Comparison of ENCODE assay signal across 25 cellular contexts in genomic region chr10:120538091-120538490, GRCh38.
"Had no signal": no experiment of that assay in that cellular context is flagged by ENCODE, and none has a peak within 500 bp of the region (broad histone marks: within the 10 kb centered on the region; RNA-seq: fewer than 3 reads in every experiment).

No MANE protein-coding gene starts in this region.

- H3K27me3 ChIP-seq: cardiac muscle cell, esophagus squamous epithelium, gastrocnemius medialis, neutrophil, right lobe of liver, testis, transverse colon had no signal

- H3K4me1 ChIP-seq: adrenal gland, esophagus squamous epithelium, gastrocnemius medialis, right lobe of liver, testis, transverse colon had no signal

- H3K36me3 ChIP-seq: adrenal gland, cardiac muscle cell, esophagus squamous epithelium, gastrocnemius medialis, neutrophil, right lobe of liver, transverse colon had no signal

- H3K9me3 ChIP-seq: esophagus squamous epithelium, gastrocnemius medialis, mucosa of descending colon, neutrophil, right lobe of liver, testis, transverse colon had no signal

- DNase-seq: activated CD4-positive, alpha-beta memory T cell treated with anti-CD3 and anti-CD28 coated beads for 36 hours; activated CD4-positive, alpha-beta T cell treated with anti-CD3 and anti-CD28 coated beads, Interleukin-2, amount 10 ng/mL, durations not matched to agents 24 days and 14 days; activated CD8-positive, alpha-beta memory T cell treated with anti-CD3 and anti-CD28 coated beads, Interleukin-2, amount 50 U/mL, for 4 hours; activated effector memory CD4-positive, alpha-beta T cell treated with anti-CD3 and anti-CD28 coated beads, Interleukin-2, amount 50 U/mL, for 16 hours; activated naive CD4-positive, alpha-beta T cell treated with anti-CD3 and anti-CD28 coated beads for 36 hours; activated naive CD8-positive, alpha-beta T cell treated with anti-CD3 and anti-CD28 coated beads for 36 hours; activated T-cell treated with anti-CD3 and anti-CD28 coated beads, Interleukin-2, amount 50 U/mL, for 1 hour; adrenal gland; aorta; endodermal cell; esophagus squamous epithelium; gastrocnemius medialis; glutamatergic neuron; islet precursor cell; left ventricle myocardium superior; mucosa of descending colon; right lobe of liver; stimulated activated CD4-positive, alpha-beta T cell treated with anti-CD3 and anti-CD28 coated beads, Interleukin-4, amount 100 ng/mL, for 1 hour; stimulated activated naive CD8-positive, alpha-beta T cell treated with anti-CD3 and anti-CD28 coated beads, Interleukin-15, Interleukin-2, amounts not matched to agents 100 U/mL and 50 U/mL, for 24 hours; testis; transverse colon had no signal

- H3K4me3 ChIP-seq: adrenal gland, cardiac muscle cell, esophagus squamous epithelium, gastrocnemius medialis, mucosa of descending colon, right lobe of liver, testis, transverse colon had no signal

- H3K27ac ChIP-seq: adrenal gland, cardiac muscle cell, esophagus squamous epithelium, gastrocnemius medialis, neutrophil, right lobe of liver, testis, transverse colon, VCaP had no signal

- ATAC-seq: gastrocnemius medialis; left ventricle myocardium superior; mucosa of descending colon; natural killer cell treated with Interleukin-12 subunit alpha and Interleukin-12 subunit beta and Interleukin-15 and Interleukin-18, amount 100 ng/mL, for 72 hours; right lobe of liver; stimulated activated naive CD8-positive, alpha-beta T cell treated with anti-CD3 and anti-CD28 coated beads, Interleukin-15, Interleukin-2, amounts not matched to agents 100 U/mL and 50 U/mL, for 24 hours had no signal
